ENCODE assay signal across 16 cellular contexts in genomic region chr7:10934292-10934691, GRCh38. TPM values are rescaled to one million over a fixed set of nuclear protein-coding genes. Genes with fewer than 3 reads are reported as not detected.
DNase-seq lines count a peak whose midpoint lies in the region; ATAC-seq and TF ChIP-seq lines count a peak whose summit lies in the region.
"Had no signal": no experiment of that assay in that cellular context is flagged by ENCODE, and none has a peak within 500 bp of the region (broad histone marks: within the 10 kb centered on the region; RNA-seq: fewer than 3 reads in every experiment).

No MANE protein-coding gene starts in this region.

- H3K4me1 Mint-ChIP-seq in activated naive CD8-positive, alpha-beta T cell treated with anti-CD3 and anti-CD28 coated beads, Interleukin-2, amount 50 U/mL, for 24 hours, result peaks cover 36% of the 10 kb centered on the region

- H3K36me3 Mint-ChIP-seq in activated naive CD8-positive, alpha-beta T cell treated with anti-CD3 and anti-CD28 coated beads, Interleukin-2, amount 50 U/mL, for 24 hours (ENCODE audit: low read depth), result peaks cover 55% of the 10 kb centered on the region

- no peak for TF ChIP-seq POLR2A in gastroesophageal sphincter (IDR thresholded peaks at IDR 0.05)
- no peak for TF ChIP-seq POLR2A in stomach (IDR thresholded peaks at IDR 0.05)

- H3K27me3 Mint-ChIP-seq in activated naive CD8-positive, alpha-beta T cell treated with anti-CD3 and anti-CD28 coated beads, Interleukin-2, amount 50 U/mL, for 24 hours, result no peaks in the 10 kb centered on the region

- peaks cover 3 to 57% of the 10 kb centered on the region in 2 donors for H3K36me3 ChIP-seq in gastroesophageal sphincter
- peaks cover 31 to 59% (median 54%) of the 10 kb centered on the region in 4 donors for H3K36me3 ChIP-seq in stomach

- H3K27me3 ChIP-seq in gastroesophageal sphincter (no peaks in the 10 kb centered on the region), stomach (no peaks in the 10 kb centered on the region)

- H3K27ac Mint-ChIP-seq in activated naive CD8-positive, alpha-beta T cell treated with anti-CD3 and anti-CD28 coated beads, Interleukin-2, amount 50 U/mL, for 24 hours, result peak overlapping the region; percentile 46
- H3K27ac Mint-ChIP-seq: stimulated activated effector memory CD8-positive, alpha-beta T cell treated with anti-CD3 and anti-CD28 coated beads, Interleukin-12 subunit alpha, Interleukin-12 subunit beta, amount 100 ng/mL, for 72 hours had no signal

- intact Hi-C loops in stomach (cut with DNase I; ENCODE audit: low total_unique reads), result no loop called here

- ATAC-seq in activated naive CD8-positive, alpha-beta T cell treated with anti-CD3 and anti-CD28 coated beads, Interleukin-2, amount 50 U/mL, for 24 hours, result no peak
- ATAC-seq in gastroesophageal sphincter (peak; percentile 39), GM21390 (IDR thresholded peaks at IDR 0.05; ENCODE audit: unreplicated experiment) (no peak)
- ATAC-seq: stimulated activated effector memory CD8-positive, alpha-beta T cell treated with anti-CD3 and anti-CD28 coated beads, Interleukin-12 subunit alpha, Interleukin-12 subunit beta, amount 100 ng/mL, for 72 hours had no signal

- TF ChIP-seq EP300 in gastroesophageal sphincter (IDR thresholded peaks at IDR 0.05), result no peak
- no peak for TF ChIP-seq EP300 in stomach (IDR thresholded peaks at IDR 0.05)

- DNase-seq in EH (ENCODE audit: low read depth) (peak; percentile 85), stomach (no peak), UCSD-AML1 (lab: John Stamatoyannopoulos, UW; ENCODE audit: unreplicated experiment) (no peak), superior temporal gyrus (ENCODE audit: extremely low spot score) (no peak)
- DNase-seq in activated naive CD8-positive, alpha-beta T cell treated with anti-CD3 and anti-CD28 coated beads, Interleukin-2, amount 50 U/mL, for 24 hours, result no peak
- DNase-seq in activated CD4-positive, alpha-beta T cell treated with anti-CD3 and anti-CD28 coated beads for 4 hours, result no peak
- DNase-seq: activated T-cell treated with anti-CD3 and anti-CD28 coated beads for 4 hours; Calu3; NCI-H1092; NCI-H524 treated with DMSO at 0.1 percent for 48 hours; Right ventricle myocardium superior; stimulated activated CD4-positive, alpha-beta T cell treated with anti-CD3 and anti-CD28 coated beads, Interleukin-1b, Interleukin-23, amount 100 ng/mL, for 48 hours had no signal

- H3K9me3 ChIP-seq in gastroesophageal sphincter, result no peaks in the 10 kb centered on the region
- no peaks in the 10 kb centered on the region for H3K9me3 ChIP-seq in stomach

- H3K4me3 Mint-ChIP-seq in activated naive CD8-positive, alpha-beta T cell treated with anti-CD3 and anti-CD28 coated beads, Interleukin-2, amount 50 U/mL, for 24 hours, result no peak overlapping the region
- H3K4me3 Mint-ChIP-seq: stimulated activated effector memory CD8-positive, alpha-beta T cell treated with anti-CD3 and anti-CD28 coated beads, Interleukin-12 subunit alpha, Interleukin-12 subunit beta, amount 100 ng/mL, for 72 hours had no signal

- TF ChIP-seq CTCF in gastroesophageal sphincter (IDR thresholded peaks at IDR 0.05) (no peak), stomach (IDR thresholded peaks at IDR 0.05) (no peak)

- H3K27ac ChIP-seq in gastroesophageal sphincter (peak overlapping the region; percentile 76 to 95 (median 83)), stomach (peak overlapping the region in 4 of 5 donors; percentile 52 to 92 (median 63))

- no peaks in the 10 kb centered on the region for H3K9me3 Mint-ChIP-seq in activated naive CD8-positive, alpha-beta T cell treated with anti-CD3 and anti-CD28 coated beads, Interleukin-2, amount 50 U/mL, for 24 hours
- H3K9me3 Mint-ChIP-seq: stimulated activated effector memory CD8-positive, alpha-beta T cell treated with anti-CD3 and anti-CD28 coated beads, Interleukin-12 subunit alpha, Interleukin-12 subunit beta, amount 100 ng/mL, for 72 hours had no signal

- H3K4me1 ChIP-seq in gastroesophageal sphincter, result peaks cover 0 to 68% (median 7%) of the 10 kb centered on the region in 3 donors
- peaks cover 6 to 53% (median 29%) of the 10 kb centered on the region in 4 donors for H3K4me1 ChIP-seq in stomach

- peak overlapping the region in 1 of 2 donors; percentile 11 for H3K4me3 ChIP-seq in gastroesophageal sphincter
- H3K4me3 ChIP-seq in stomach, result no peak overlapping the region
- H3K4me3 ChIP-seq: lung had no signal

RNA-seq across cellular contexts. Expression of gene PHF14, which starts 39.4 kb away (rescaled TPM):
- total RNA-seq in gastroesophageal sphincter (10 to 100 TPM; 25.3 to 52.6 (median 29.1) TPM), stomach (100 to 1,000 TPM in 1 of 5 donors, 10 to 100 TPM in 4; 39.1 to 140 (median 70.0) TPM)
- polyA plus RNA-seq in stomach, result 10 to 100 TPM; 18.9 to 92.7 (median 23.4) TPM
